ENCODE assay signal across 8 cellular contexts in genomic region chrX:74382613-74383012, GRCh38. TPM values are rescaled to one million over a fixed set of nuclear protein-coding genes. Genes with fewer than 3 reads are reported as not detected.
A peak's percentile ranks its signal among the peaks of the same experiment; 100 is the strongest.
DNase-seq lines count a peak whose midpoint lies in the region; ATAC-seq and TF ChIP-seq lines count a peak whose summit lies in the region.

No MANE protein-coding gene starts in this region.

- TF ChIP-seq POLR2A in lower leg skin (IDR thresholded peaks at IDR 0.05) = no peak

- H3K4me3 ChIP-seq in lower leg skin (ENCODE audit: low read depth, poor library complexity, severe bottlenecking) = no peak overlapping the region

- DNase-seq in NCI-H524 treated with DMSO at 0.1 percent for 48 hours (lab: John Stamatoyannopoulos, UW) (peak; percentile 29), dedifferentiated amniotic fluid mesenchymal stem cell (ENCODE audit: extremely low spot score) (peak; percentile 69), lower leg skin (ENCODE audit: low spot score in 2 of 2) (peak; percentile 34 to 89)
- peak; percentile 39 to 62 for DNase-seq in activated CD4-positive, alpha-beta T cell treated with anti-CD3 and anti-CD28 coated beads for 4 hours
- DNase-seq in stimulated activated CD8-positive, alpha-beta memory T cell treated with anti-CD3 and anti-CD28 coated beads, Interleukin-12 subunit alpha, Interleukin-12 subunit beta, amount 100 ng/mL, for 4 hours (ENCODE audit: low read depth) = peak; percentile 25

- ATAC-seq in HG02798 (IDR thresholded peaks at IDR 0.05; ENCODE audit: poor library complexity, unreplicated experiment) (peak; percentile 75), HG02970 (IDR thresholded peaks at IDR 0.05; ENCODE audit: low FRiP score, unreplicated experiment) (no peak)

- peak; percentile 74 for TF ChIP-seq CTCF in GM12874 (IDR thresholded peaks at IDR 0.05; ENCODE audit: insufficient read depth, low read depth, low read length)
- peak in 1 of 3 donors; percentile 53 for TF ChIP-seq CTCF in lower leg skin (IDR thresholded peaks at IDR 0.05)

- 0 to 19% methylated on average over 2 of the region's 2 CpGs for WGBS in lower leg skin, 2 donors

- intact Hi-C loops in lower leg skin (cut with DNase I; ENCODE audit: low total_unique reads) = no loop called here

RNA-seq across cellular contexts. Expression of gene SLC16A2, which starts 38.7 kb away (rescaled TPM):
- 1 to 10 TPM; 2.7 to 4.3 (median 3.2) TPM for total RNA-seq in lower leg skin
